8 cellular contexts compared by ENCODE assay signal in the genomic region with DNA sequence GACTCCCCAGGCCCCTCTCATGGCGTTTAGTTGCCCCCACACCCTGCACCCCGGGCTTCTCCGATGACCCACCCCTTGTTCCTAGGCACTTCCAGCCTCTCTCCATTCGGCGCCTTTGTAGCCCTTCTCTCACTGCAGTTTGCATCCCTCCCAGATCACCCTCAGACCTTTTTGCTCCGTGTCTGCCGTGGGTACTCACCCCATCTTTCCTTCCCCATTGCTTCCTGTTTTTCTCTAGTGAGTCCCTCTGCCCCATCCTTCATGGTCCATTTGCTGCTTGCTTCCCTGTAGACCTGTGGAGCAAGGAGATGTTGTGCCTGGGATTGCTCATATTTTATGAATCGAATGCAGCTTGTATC.
A peak's percentile ranks its signal among the peaks of the same experiment; 100 is the strongest.
DNase-seq lines count a peak whose midpoint lies in the region; ATAC-seq, FAIRE-seq and TF ChIP-seq lines count a peak whose summit lies in the region.

No MANE protein-coding gene starts in this region.

- peak overlapping the region; percentile 94 for H3K4me3 Mint-ChIP-seq in nephron progenitor cell

- peaks cover 26% of the 10 kb centered on the region for H3K36me3 ChIP-seq in effector memory CD4-positive, alpha-beta T cell (ENCODE audit: control insufficient read depth, insufficient read depth, low read length)

- peak overlapping the region; percentile 71 for H3K4me3 ChIP-seq in effector memory CD4-positive, alpha-beta T cell (ENCODE audit: insufficient read depth, low read depth, low read length, poor library complexity, severe bottlenecking)

- peak overlapping the region; percentile 84 for H3K27ac ChIP-seq in effector memory CD4-positive, alpha-beta T cell (ENCODE audit: insufficient read depth, low read length, poor library complexity, severe bottlenecking)

- H3K27me3 ChIP-seq in effector memory CD4-positive, alpha-beta T cell (replicated peaks; ENCODE audit: control insufficient read depth, insufficient read depth, low read length, poor library complexity, severe bottlenecking): no peaks in the 10 kb centered on the region

- peaks cover 4% of the 10 kb centered on the region for H3K9me3 Mint-ChIP-seq in nephron progenitor cell

- H3K4me1 ChIP-seq in effector memory CD4-positive, alpha-beta T cell (ENCODE audit: control insufficient read depth, insufficient read depth, low read length, poor library complexity, severe bottlenecking): peaks cover 8% of the 10 kb centered on the region

- H3K27me3 Mint-ChIP-seq in nephron progenitor cell (ENCODE audit: low read depth, poor library complexity): peaks cover 13% of the 10 kb centered on the region

- DNase-seq in NOMO-1 treated with DMSO at 0.1 percent for 48 hours (lab: John Stamatoyannopoulos, UW; ENCODE audit: unreplicated experiment): peak; percentile 58
- no peak for DNase-seq in effector memory CD4-positive, alpha-beta T cell
- no peak for DNase-seq in nephron progenitor cell
- no peak for DNase-seq in H54 (ENCODE audit: insufficient read length, low spot score)
- no peak for DNase-seq in cortex of kidney (lab: John Stamatoyannopoulos, UW)
- DNase-seq in globus pallidus (ENCODE audit: low spot score): no peak

- TF ChIP-seq CTCF in nephron progenitor cell (IDR thresholded peaks at IDR 0.05): no peak

- H3K4me1 Mint-ChIP-seq in nephron progenitor cell: peaks cover 50% of the 10 kb centered on the region

- no peak for TF ChIP-seq POLR2A in H54 (IDR thresholded peaks at IDR 0.05; ENCODE audit: low read depth, low read length)

- H3K36me3 Mint-ChIP-seq in nephron progenitor cell (ENCODE audit: low read depth): peaks cover 43% of the 10 kb centered on the region

- peak overlapping the region; percentile 79 for H3K27ac Mint-ChIP-seq in nephron progenitor cell

- FAIRE-seq in H54 (lab: Jason Lieb, UNC): no peak

- peak; percentile 4 for ATAC-seq in GM19467 (IDR thresholded peaks at IDR 0.05; ENCODE audit: unreplicated experiment)
- ATAC-seq in GM18519 (IDR thresholded peaks at IDR 0.05; ENCODE audit: low FRiP score, unreplicated experiment): no peak

- H3K9me3 ChIP-seq in effector memory CD4-positive, alpha-beta T cell (ENCODE audit: control insufficient read depth, low read length): no peaks in the 10 kb centered on the region
